ENCODE assay signal across 16 cellular contexts in genomic region chr3:195453236-195453635, GRCh38.
"Had no signal": no experiment of that assay in that cellular context is flagged by ENCODE, and none has a peak within 500 bp of the region (broad histone marks: within the 10 kb centered on the region; RNA-seq: fewer than 3 reads in every experiment).

No MANE protein-coding gene starts in this region.

- H3K4me3 ChIP-seq: cardiac muscle cell, heart right ventricle, ovary, psoas muscle, testis had no signal

- ATAC-seq: heart right ventricle; naive thymus-derived CD8-positive, alpha-beta T cell; psoas muscle; right cardiac atrium had no signal

- H3K9me3 Mint-ChIP-seq: dendritic cell treated with granulocyte-macrophage colony-stimulating factor and Interleukin-4, amounts not matched to agents 40 ng/mL and 50 ng/mL, for 4 days had no signal

- H3K4me3 Mint-ChIP-seq: dendritic cell treated with granulocyte-macrophage colony-stimulating factor and Interleukin-4, amounts not matched to agents 40 ng/mL and 50 ng/mL, for 4 days; naive thymus-derived CD8-positive, alpha-beta T cell; type B pancreatic cell had no signal

- H3K9me3 ChIP-seq: ovary, psoas muscle, testis had no signal

- H3K36me3 Mint-ChIP-seq: naive thymus-derived CD8-positive, alpha-beta T cell; type B pancreatic cell had no signal

- H3K27ac ChIP-seq: cardiac muscle cell, heart right ventricle, ovary, psoas muscle, testis had no signal

- FAIRE-seq: TTC549 had no signal

- H3K36me3 ChIP-seq: cardiac muscle cell, heart right ventricle, ovary had no signal

- H3K27ac Mint-ChIP-seq: activated naive CD4-positive, alpha-beta T cell treated with anti-CD3 and anti-CD28 coated beads, Interleukin-2, amount 50 U/mL, for 72 hours; type B pancreatic cell had no signal

- DNase-seq: activated CD4-positive, alpha-beta T cell treated with anti-CD3 and anti-CD28 coated beads, Interleukin-2, amount 50 U/mL, for 1 hour; activated gamma-delta T cell treated with Interleukin-2 at 50 U/mL for 16 hours; amniotic stem cell; effector CD8-positive, alpha-beta T cell; heart right ventricle; mesenchymal stem cell; naive thymus-derived CD8-positive, alpha-beta T cell; ovary; psoas muscle; right cardiac atrium; testis had no signal

- H3K27me3 ChIP-seq: cardiac muscle cell, heart right ventricle, ovary, testis had no signal

- H3K4me1 ChIP-seq: psoas muscle, testis had no signal
